In the genomic region with DNA sequence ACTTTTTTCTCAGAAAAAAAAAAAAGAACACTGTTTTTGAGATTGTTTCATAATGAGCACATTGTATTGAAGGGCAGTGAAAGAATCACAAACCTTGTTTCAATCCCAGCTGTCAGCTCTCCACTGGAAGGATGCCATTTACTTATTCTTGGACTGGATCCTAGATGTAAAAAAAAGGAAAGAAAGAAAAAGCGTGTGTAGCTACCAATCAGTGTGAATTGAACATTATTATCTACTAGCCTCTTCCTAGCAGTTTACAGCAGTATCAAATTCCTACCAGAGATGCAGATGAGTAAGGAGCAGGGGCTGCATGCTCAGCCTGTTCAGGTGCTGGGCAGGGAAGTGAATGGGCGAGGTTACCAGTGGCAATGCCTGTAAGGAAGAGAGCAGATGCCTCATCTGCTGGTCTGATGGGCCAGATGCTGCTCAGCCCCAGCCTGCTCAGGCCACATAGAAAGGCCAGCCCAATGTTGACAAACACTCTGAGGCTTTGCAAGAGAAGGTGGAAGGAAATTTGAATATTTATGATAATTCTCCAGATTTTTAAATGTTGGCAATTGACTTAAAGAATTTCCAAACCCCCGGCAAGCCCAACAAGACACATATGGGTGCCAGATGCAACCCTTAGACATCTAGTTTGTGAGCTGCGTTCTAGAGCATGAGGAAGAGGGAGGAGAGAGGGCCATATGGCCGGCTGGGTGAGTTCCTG, we compare ENCODE assay signal across 12 cellular contexts.
DNase-seq lines count a peak whose midpoint lies in the region; ATAC-seq and TF ChIP-seq lines count a peak whose summit lies in the region.
"Had no signal": no experiment of that assay in that cellular context is flagged by ENCODE, and none has a peak within 500 bp of the region (broad histone marks: within the 10 kb centered on the region; RNA-seq: fewer than 3 reads in every experiment).

No MANE protein-coding gene starts in this region.

- H3K4me3 ChIP-seq in thoracic aorta = peak overlapping the region; percentile 5
- H3K4me3 ChIP-seq: skin epidermis had no signal

- no peaks in the 10 kb centered on the region for H3K36me3 ChIP-seq in thoracic aorta

- H3K4me1 ChIP-seq in thoracic aorta (ENCODE audit: control insufficient read depth in 1 of 2, low read depth in 2 of 2) = peaks cover 0 to 17% of the 10 kb centered on the region in 2 donors

- H3K27me3 ChIP-seq in thoracic aorta (replicated peaks; ENCODE audit: insufficient read depth) = no peaks in the 10 kb centered on the region

- TF ChIP-seq CTCF in thoracic aorta (IDR thresholded peaks at IDR 0.05) = no peak

- no peak for DNase-seq in Right ventricle myocardium inferior (ENCODE audit: missing footprints)
- DNase-seq in cardiac septum (ENCODE audit: low spot score) = no peak
- peak; percentile 38 for DNase-seq in globus pallidus (ENCODE audit: low spot score)
- DNase-seq in thoracic aorta (ENCODE audit: low spot score) = no peak
- no peak for DNase-seq in glomerular visceral epithelial cell (ENCODE audit: extremely low spot score)
- DNase-seq: activated T-cell treated with anti-CD3 and anti-CD28 coated beads, Interleukin-2, amount 50 U/mL, for 48 hours; kidney glomerular epithelial cell; stimulated activated naive CD4-positive, alpha-beta T cell had no signal

- intact Hi-C loops in Right ventricle myocardium inferior (cut with DNase I) (no loop called here), cardiac septum (cut with DNase I) (no loop called here)

- ATAC-seq in Right ventricle myocardium inferior = peak; percentile 75
- peak; percentile 92 for ATAC-seq in SK-N-SH treated with all-trans-retinoic acid at 6 μM for 48 hours
- no peak for ATAC-seq in thoracic aorta (ENCODE audit: insufficient number of reproducible peaks, low FRiP score, low read depth)
- ATAC-seq in GM19023 (IDR thresholded peaks at IDR 0.05; ENCODE audit: unreplicated experiment) = no peak
- no peak for ATAC-seq in GM18868 (IDR thresholded peaks at IDR 0.05; ENCODE audit: unreplicated experiment)

- H3K27ac ChIP-seq in thoracic aorta = no peak overlapping the region

- no peaks in the 10 kb centered on the region for H3K9me3 ChIP-seq in thoracic aorta

TF ChIP-seq in SK-N-SH treated with all-trans-retinoic acid at 6 μM for 48 hours, 23 proteins besides CTCF, POLR2A, EP300 and RAD21:
- TF ChIP-seq CSDC2 (CRISPR knock-in tag; IDR thresholded peaks at IDR 0.05) (no peak), ISL1 (CRISPR knock-in tag; IDR thresholded peaks at IDR 0.05) (peak; percentile 22; the same call in 1 of the 2 replicates)
TF ChIP-seq in SK-N-SH treated with all-trans-retinoic acid at 6 μM for 48 hours: peak in this region for 1.

Comparison
In these comparisons a context has a peak if more than half of its experiments do, and no peak if none do; other contexts are left out.
1. ATAC-seq: peak in Right ventricle myocardium inferior (single experiment) and SK-N-SH treated with all-trans-retinoic acid at 6 μM for 48 hours (single experiment); none in thoracic aorta (single experiment), GM19023 (single experiment) and GM18868 (single experiment).